8 cellular contexts compared by ENCODE assay signal in the genomic region with DNA sequence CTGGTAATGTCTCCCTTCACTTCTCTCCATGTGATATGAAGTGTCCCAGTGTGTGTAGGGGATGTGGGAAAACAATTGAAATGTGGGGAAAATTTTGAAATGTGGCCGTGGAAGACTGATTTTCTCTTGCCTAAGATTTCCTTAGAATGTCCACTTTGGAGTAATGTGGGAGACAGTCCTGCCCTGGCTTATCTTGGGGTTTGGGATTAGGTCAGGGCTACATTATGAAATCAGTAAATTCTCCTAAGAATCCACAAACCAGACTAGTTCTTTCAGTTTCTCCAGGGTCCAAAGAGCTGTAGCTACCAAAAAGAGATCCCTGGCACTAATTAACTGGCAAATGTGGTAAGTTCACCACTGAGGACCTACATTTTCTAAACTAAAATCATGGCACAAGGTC. TPM values are rescaled to one million over a fixed set of nuclear protein-coding genes. Genes with fewer than 3 reads are reported as not detected.
"Had no signal": no experiment of that assay in that cellular context is flagged by ENCODE, and none has a peak within 500 bp of the region (broad histone marks: within the 10 kb centered on the region; RNA-seq: fewer than 3 reads in every experiment).

No MANE protein-coding gene starts in this region.

- ATAC-seq: GM23338, HCT116, HepG2 had no signal

- H3K4me3 ChIP-seq: GM23338, HAP-1 had no signal

- DNase-seq: H7, HFFc6, KBM-7 had no signal

RNA-seq across cellular contexts. Expression of gene YPEL4, which starts 22.8 kb away (rescaled TPM):
- total RNA-seq: GM23338, H7, HepG2 had no signal

RNA-seq across cellular contexts. Expression of gene SERPING1, which starts 29.4 kb away (rescaled TPM):
- total RNA-seq: HT1080 had no signal
